In the genomic region with DNA sequence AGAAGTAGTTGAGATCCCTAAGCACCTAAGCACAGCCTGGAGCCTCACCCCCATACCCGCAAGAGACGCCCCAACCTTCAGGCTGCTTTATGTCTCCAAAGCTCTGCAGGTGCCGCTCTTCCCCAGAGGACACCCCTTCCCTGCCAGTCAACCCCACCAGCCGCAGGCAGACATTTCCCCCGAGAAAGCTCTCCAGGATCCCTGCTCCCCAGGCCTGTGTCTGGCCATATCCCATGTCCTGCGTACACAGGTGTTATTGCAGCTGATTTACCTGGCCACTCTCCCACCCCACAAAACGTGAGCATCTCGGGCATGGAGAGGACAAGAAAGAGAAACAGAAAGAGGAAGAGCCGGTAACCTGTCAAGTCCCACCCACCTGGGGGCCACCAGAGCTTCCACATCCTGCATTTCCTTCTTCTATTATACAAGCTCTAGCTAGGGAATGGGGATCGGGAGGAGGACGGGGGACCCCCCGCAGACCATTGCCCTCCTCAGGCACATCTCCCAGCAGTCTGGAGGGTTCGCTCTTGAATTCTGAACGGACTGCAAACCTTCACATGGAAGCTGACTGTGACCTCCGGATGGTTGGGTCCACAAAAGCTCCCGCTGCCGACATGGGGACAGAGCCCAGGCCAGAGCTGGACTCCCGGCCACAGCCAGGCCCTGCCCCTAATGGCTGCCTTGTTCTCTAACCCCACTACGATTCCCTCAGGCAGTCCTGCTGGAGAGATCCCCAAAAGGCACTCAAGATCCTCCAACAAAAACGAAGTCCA, we compare ENCODE assay signal across 10 cellular contexts. TPM values are rescaled to one million over a fixed set of nuclear protein-coding genes. Genes with fewer than 3 reads are reported as not detected.
DNase-seq lines count a peak whose midpoint lies in the region; ATAC-seq and TF ChIP-seq lines count a peak whose summit lies in the region.
"Had no signal": no experiment of that assay in that cellular context is flagged by ENCODE, and none has a peak within 500 bp of the region (broad histone marks: within the 10 kb centered on the region; RNA-seq: fewer than 3 reads in every experiment).

No MANE protein-coding gene starts in this region.

- H3K4me1 Mint-ChIP-seq in CD4-positive, CD25-positive, alpha-beta regulatory T cell, result peaks cover 23 to 96% (median 71%) of the 10 kb centered on the region in 4 donors

- peak overlapping the region; percentile 92 to 98 (median 96) for H3K27ac Mint-ChIP-seq in CD4-positive, CD25-positive, alpha-beta regulatory T cell

- WGBS in esophagus squamous epithelium, 2 donors, result 32 to 46% methylated on average over 13 to 14 of the region's 20 CpGs
- WGBS in adrenal gland, 4 donors, result 65 to 81% (median 72%) methylated on average over 16 to 20 of the region's 20 CpGs

- peaks cover 21% of the 10 kb centered on the region for H3K36me3 Mint-ChIP-seq in CD4-positive, CD25-positive, alpha-beta regulatory T cell

- H3K27me3 ChIP-seq in CD4-positive, CD25-positive, alpha-beta regulatory T cell (ENCODE audit: control insufficient read depth, insufficient read depth, low read length), result no peaks in the 10 kb centered on the region
- no peaks in the 10 kb centered on the region for H3K27me3 ChIP-seq in esophagus squamous epithelium
- no peaks in the 10 kb centered on the region for H3K27me3 ChIP-seq in adrenal gland
- H3K27me3 ChIP-seq: ascending aorta had no signal

- peak overlapping the region; percentile 88 to 100 (median 98) for H3K4me3 Mint-ChIP-seq in CD4-positive, CD25-positive, alpha-beta regulatory T cell

- TF ChIP-seq POLR2A in esophagus squamous epithelium (IDR thresholded peaks at IDR 0.05) (no peak), adrenal gland (IDR thresholded peaks at IDR 0.05) (no peak)

- no peaks in the 10 kb centered on the region for H3K27me3 Mint-ChIP-seq in CD4-positive, CD25-positive, alpha-beta regulatory T cell

- intact Hi-C loops in esophagus squamous epithelium (cut with DNase I), result no loop called here
- intact Hi-C loops in adrenal gland (cut with DNase I), result no loop called here

- peak; percentile 36 to 74 (median 65) for DNase-seq in CD4-positive, CD25-positive, alpha-beta regulatory T cell
- peak; percentile 46 for DNase-seq in RPMI8226
- DNase-seq in esophagus squamous epithelium (lab: John Stamatoyannopoulos, UW), result no peak
- no peak for DNase-seq in kidney tubule cell (ENCODE audit: low spot score)
- no peak for DNase-seq in adrenal gland
- no peak for DNase-seq in NCI-H1417 treated with DMSO at 0.1 percent for 48 hours (lab: John Stamatoyannopoulos, UW)
- no peak for DNase-seq in NCI-H1436 treated with DMSO at 0.1 percent for 48 hours (lab: John Stamatoyannopoulos, UW)
- DNase-seq: NCI-H187 treated with DMSO at 0.1 percent for 48 hours had no signal

- H3K27ac ChIP-seq in CD4-positive, CD25-positive, alpha-beta regulatory T cell (ENCODE audit: insufficient read depth, low read length, poor library complexity, severe bottlenecking), result peak overlapping the region; percentile 96
- peak overlapping the region; percentile 43 to 89 (median 84) for H3K27ac ChIP-seq in esophagus squamous epithelium
- H3K27ac ChIP-seq in adrenal gland, result no peak overlapping the region
- H3K27ac ChIP-seq: ascending aorta had no signal

- peak; percentile 36 to 47 for ATAC-seq in CD4-positive, CD25-positive, alpha-beta regulatory T cell (ENCODE audit: low read depth in 2 of 2)
- ATAC-seq in GM19324 (IDR thresholded peaks at IDR 0.05; ENCODE audit: low FRiP score, unreplicated experiment), result peak; percentile 51

- TF ChIP-seq CTCF in esophagus squamous epithelium (IDR thresholded peaks at IDR 0.05) (no peak), adrenal gland (IDR thresholded peaks at IDR 0.05) (no peak)

- peaks cover 0 to 3% (median 0%) of the 10 kb centered on the region in 7 donors for H3K9me3 Mint-ChIP-seq in CD4-positive, CD25-positive, alpha-beta regulatory T cell

- peak overlapping the region; percentile 88 for H3K4me3 ChIP-seq in CD4-positive, CD25-positive, alpha-beta regulatory T cell (ENCODE audit: low read depth, low read length)
- peak overlapping the region in 3 of 4 donors; percentile 26 to 45 (median 34) for H3K4me3 ChIP-seq in esophagus squamous epithelium
- peak overlapping the region in 1 of 4 donors; percentile 15 for H3K4me3 ChIP-seq in adrenal gland
- H3K4me3 ChIP-seq: ascending aorta had no signal

- peaks cover 11% of the 10 kb centered on the region for H3K36me3 ChIP-seq in CD4-positive, CD25-positive, alpha-beta regulatory T cell (ENCODE audit: control insufficient read depth, insufficient read depth, low read length)
- H3K36me3 ChIP-seq in esophagus squamous epithelium (no peaks in the 10 kb centered on the region), adrenal gland (replicated peaks in 1 of 2) (no peaks in the 10 kb centered on the region)
- H3K36me3 ChIP-seq: ascending aorta had no signal

- H3K4me1 ChIP-seq in CD4-positive, CD25-positive, alpha-beta regulatory T cell (ENCODE audit: control insufficient read depth, insufficient read depth, low read length, poor library complexity, severe bottlenecking), result peaks cover 97% of the 10 kb centered on the region
- H3K4me1 ChIP-seq in esophagus squamous epithelium, result peaks cover 42 to 90% (median 63%) of the 10 kb centered on the region in 3 donors
- H3K4me1 ChIP-seq in adrenal gland (replicated peaks in 1 of 2), result peaks cover 0 to 10% of the 10 kb centered on the region in 2 donors

- no peaks in the 10 kb centered on the region for H3K9me3 ChIP-seq in CD4-positive, CD25-positive, alpha-beta regulatory T cell (ENCODE audit: control insufficient read depth in 2 of 2, low read length in 2 of 2)
- H3K9me3 ChIP-seq in esophagus squamous epithelium, result no peaks in the 10 kb centered on the region
- H3K9me3 ChIP-seq in adrenal gland (replicated peaks in 1 of 3), result no peaks in the 10 kb centered on the region
- H3K9me3 ChIP-seq: ascending aorta had no signal

RNA-seq across cellular contexts. Expression of gene CCDC88C, which starts 17.6 kb away (rescaled TPM):
- 466 TPM for total RNA-seq in CD4-positive, CD25-positive, alpha-beta regulatory T cell
- 10 to 100 TPM; 25.9 to 35.6 (median 31.0) TPM for polyA plus RNA-seq in CD4-positive, CD25-positive, alpha-beta regulatory T cell
- total RNA-seq in esophagus squamous epithelium (10 to 100 TPM; 23.2 to 31.5 (median 29.9) TPM), adrenal gland (1 to 10 TPM; 2.2 to 6.2 (median 3.9) TPM)
- polyA plus RNA-seq in adrenal gland, result 1 to 10 TPM; 1.5 to 6.5 (median 2.7) TPM

Comparison
In these comparisons a context has a peak if more than half of its experiments do, and no peak if none do; other contexts are left out.
1. DNase-seq: peak in CD4-positive, CD25-positive, alpha-beta regulatory T cell (3 of 3) and RPMI8226 (single experiment); none in esophagus squamous epithelium (single experiment), kidney tubule cell (single experiment), adrenal gland (0 of 7), NCI-H1417 treated with DMSO at 0.1 percent for 48 hours (single experiment) and NCI-H1436 treated with DMSO at 0.1 percent for 48 hours (single experiment).
2. H3K27ac ChIP-seq: peak in CD4-positive, CD25-positive, alpha-beta regulatory T cell (single experiment) and esophagus squamous epithelium (4 of 4); none in adrenal gland (0 of 5).
3. RNA of gene CCDC88C, which starts 17.6 kb away (total RNA-seq): 466 TPM in CD4-positive, CD25-positive, alpha-beta regulatory T cell (single experiment); 23.2 to 31.5 TPM in esophagus squamous epithelium and 2.2 to 6.2 TPM in adrenal gland; every median in the first group is over 10 times any median in the second.